In the genomic region with DNA sequence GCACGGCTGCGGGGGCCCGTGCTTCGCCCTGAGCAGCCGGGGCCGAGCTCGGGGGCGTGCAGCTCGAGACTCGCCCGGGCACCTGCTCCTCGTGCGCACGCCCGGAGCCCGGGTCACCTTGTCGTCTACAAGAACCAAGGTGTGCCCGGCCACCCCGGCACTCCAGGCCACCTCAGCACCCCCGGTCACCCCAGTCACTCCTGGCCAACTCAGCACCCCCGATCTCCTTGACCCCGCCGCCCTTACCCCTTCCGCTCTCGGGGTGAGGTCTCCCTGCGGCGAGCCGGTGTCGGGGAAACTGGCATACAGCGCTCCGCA, we compare ENCODE assay signal across 9 cellular contexts. TPM values are rescaled to one million over a fixed set of nuclear protein-coding genes. Genes with fewer than 3 reads are reported as not detected.
DNase-seq lines count a peak whose midpoint lies in the region; ATAC-seq and TF ChIP-seq lines count a peak whose summit lies in the region.
"Had no signal": no experiment of that assay in that cellular context is flagged by ENCODE, and none has a peak within 500 bp of the region (broad histone marks: within the 10 kb centered on the region; RNA-seq: fewer than 3 reads in every experiment).

No MANE protein-coding gene starts in this region.

- peak overlapping the region; percentile 55 for H3K4me3 Mint-ChIP-seq in activated T-cell treated with anti-CD3 and anti-CD28 coated beads, Interleukin-2, amount 50 U/mL, for 4 hours

- no peaks in the 10 kb centered on the region for H3K9me3 Mint-ChIP-seq in activated T-cell treated with anti-CD3 and anti-CD28 coated beads, Interleukin-2, amount 50 U/mL, for 4 hours
- H3K9me3 Mint-ChIP-seq: stimulated activated naive B cell treated with anti-CD40 and anti-IgM and Interleukin-4, amounts not matched to agents 10 μg/mL and 1 μg/mL and 100 μg/mL, for 72 hours had no signal

- no peaks in the 10 kb centered on the region for H3K36me3 Mint-ChIP-seq in activated T-cell treated with anti-CD3 and anti-CD28 coated beads, Interleukin-2, amount 50 U/mL, for 4 hours (ENCODE audit: insufficient read depth)
- H3K36me3 Mint-ChIP-seq: stimulated activated naive B cell treated with anti-CD40 and anti-IgM and Interleukin-4, amounts not matched to agents 10 μg/mL and 1 μg/mL and 100 μg/mL, for 72 hours had no signal

- no peaks in the 10 kb centered on the region for H3K36me3 ChIP-seq in breast epithelium
- no peaks in the 10 kb centered on the region for H3K36me3 ChIP-seq in left lung
- peaks cover 2 to 9% (median 9%) of the 10 kb centered on the region in 3 donors for H3K36me3 ChIP-seq in tibial artery

- peaks cover 21% of the 10 kb centered on the region for H3K4me1 Mint-ChIP-seq in activated T-cell treated with anti-CD3 and anti-CD28 coated beads, Interleukin-2, amount 50 U/mL, for 4 hours (ENCODE audit: low read depth)

- H3K4me1 ChIP-seq in breast epithelium, result peaks cover 0 to 7% of the 10 kb centered on the region in 2 donors
- peaks cover 12 to 32% of the 10 kb centered on the region in 2 donors for H3K4me1 ChIP-seq in left lung
- peaks cover 0 to 70% (median 57%) of the 10 kb centered on the region in 4 donors for H3K4me1 ChIP-seq in tibial artery

- TF ChIP-seq POLR2A in breast epithelium (IDR thresholded peaks at IDR 0.05), result no peak

- no peaks in the 10 kb centered on the region for H3K9me3 ChIP-seq in breast epithelium
- H3K9me3 ChIP-seq in left lung, result no peaks in the 10 kb centered on the region
- no peaks in the 10 kb centered on the region for H3K9me3 ChIP-seq in tibial artery

- peaks cover 70% of the 10 kb centered on the region for H3K27me3 Mint-ChIP-seq in activated T-cell treated with anti-CD3 and anti-CD28 coated beads, Interleukin-2, amount 50 U/mL, for 4 hours (ENCODE audit: low read depth)

- H3K27ac ChIP-seq in breast epithelium (peak overlapping the region in 1 of 2 donors; percentile 2), left lung (no peak overlapping the region), tibial artery (peak overlapping the region; percentile 73 to 74)

- TF ChIP-seq CTCF in breast epithelium (IDR thresholded peaks at IDR 0.05), result no peak
- TF ChIP-seq CTCF in left lung (IDR thresholded peaks at IDR 0.05), result no peak
- no peak for TF ChIP-seq CTCF in tibial artery (IDR thresholded peaks at IDR 0.05)

- intact Hi-C loops in breast epithelium (cut with DNase I; ENCODE audit: low total_unique reads), result loop anchor here (5.0 kb wide), 1 partner anchor 1261 kb away; no protein-coding TSS in a partner anchor
- intact Hi-C loops in left lung (cut with DNase I), result loop anchor here in 1 of 2 donors (10.0 kb wide), 1 partner anchor 433 kb away; no protein-coding TSS in a partner anchor
- intact Hi-C loops in tibial artery (cut with DNase I; ENCODE audit: low total_unique reads), result loop anchor here (5.0 kb wide), 2 partner anchors 831 to 1331 kb away; no protein-coding TSS in a partner anchor

- H3K27me3 ChIP-seq in breast epithelium (no peaks in the 10 kb centered on the region), left lung (peaks cover 32 to 84% of the 10 kb centered on the region in 2 donors), tibial artery (no peaks in the 10 kb centered on the region)

- no peak for DNase-seq in activated T-cell treated with anti-CD3 and anti-CD28 coated beads, Interleukin-2, amount 50 U/mL, for 4 hours
- no peak for DNase-seq in activated T-cell treated with anti-CD3 and anti-CD28 coated beads for 4 hours
- DNase-seq in breast epithelium (ENCODE audit: low spot score in 2 of 2), result no peak
- no peak for DNase-seq in left lung
- peak in 1 of 2 donors; percentile 75 for DNase-seq in tibial artery
- DNase-seq: stimulated activated naive B cell treated with anti-CD40 and anti-IgM and Interleukin-4, amounts not matched to agents 10 μg/mL and 1 μg/mL and 100 μg/mL, for 72 hours had no signal

- no peak for ATAC-seq in activated T-cell treated with anti-CD3 and anti-CD28 coated beads, Interleukin-2, amount 50 U/mL, for 4 hours
- no peak for ATAC-seq in left lung
- no peak for ATAC-seq in HG03095 (IDR thresholded peaks at IDR 0.05; ENCODE audit: unreplicated experiment)
- ATAC-seq in GM18858 (IDR thresholded peaks at IDR 0.05; ENCODE audit: unreplicated experiment), result no peak
- no peak for ATAC-seq in GM21723 (IDR thresholded peaks at IDR 0.05; ENCODE audit: unreplicated experiment)

- H3K4me3 ChIP-seq in breast epithelium, result peak overlapping the region; percentile 61 to 72 (median 62)
- peak overlapping the region; percentile 26 to 29 for H3K4me3 ChIP-seq in left lung
- peak overlapping the region; percentile 64 to 67 for H3K4me3 ChIP-seq in tibial artery

RNA-seq across cellular contexts. Expression of a gene that starts 0.3 kb away (rescaled TPM):
- total RNA-seq in activated T-cell treated with anti-CD3 and anti-CD28 coated beads, Interleukin-2, amount 50 U/mL, for 4 hours, result under 1 TPM; 0.33 to 0.87 (median 0.48) TPM
- total RNA-seq in breast epithelium, result 100 to 1,000 TPM; 159 to 708 (median 163) TPM
- total RNA-seq in left lung, result 10 to 100 TPM; 33.8 to 35.9 TPM

RNA-seq across cellular contexts. Expression of a gene that starts 33.1 kb away (rescaled TPM):
- under 1 TPM; 0.11 to 0.28 (median 0.13) TPM for total RNA-seq in activated T-cell treated with anti-CD3 and anti-CD28 coated beads, Interleukin-2, amount 50 U/mL, for 4 hours
- total RNA-seq in breast epithelium, result 1 to 10 TPM in 1 of 3 donors, under 1 TPM in 1, not detected in 1; 0.98 to 1.3 TPM
- total RNA-seq in left lung, result not detected

RNA-seq across cellular contexts. Expression of a gene that starts 48.5 kb away (rescaled TPM):
- not detected for total RNA-seq in activated T-cell treated with anti-CD3 and anti-CD28 coated beads, Interleukin-2, amount 50 U/mL, for 4 hours
- total RNA-seq in breast epithelium, result not detected
- total RNA-seq in left lung, result not detected

Comparison
In these comparisons a context has a peak if more than half of its experiments do, and no peak if none do; other contexts are left out.
1. H3K27ac ChIP-seq: peak in tibial artery (2 of 2); none in left lung (0 of 2).
2. RNA of a gene that starts 0.3 kb away (total RNA-seq): 159 to 708 TPM in breast epithelium and 33.8 to 35.9 TPM in left lung; 0.33 to 0.87 TPM in activated T-cell treated with anti-CD3 and anti-CD28 coated beads, Interleukin-2, amount 50 U/mL, for 4 hours; every median in the first group is over 10 times any median in the second.
3. Peak in every context shown above with its lines, with median percentiles within 50 percentile points of each other: H3K4me3 ChIP-seq.